14 cellular contexts compared by ENCODE assay signal in genomic region chr22:37301144-37301820, GRCh38. TPM values are rescaled to one million over a fixed set of nuclear protein-coding genes. Genes with fewer than 3 reads are reported as not detected.
DNase-seq lines count a peak whose midpoint lies in the region; ATAC-seq and TF ChIP-seq lines count a peak whose summit lies in the region.
"Had no signal": no experiment of that assay in that cellular context is flagged by ENCODE, and none has a peak within 500 bp of the region (broad histone marks: within the 10 kb centered on the region; RNA-seq: fewer than 3 reads in every experiment).

No MANE protein-coding gene starts in this region.

- H3K9me3 ChIP-seq in left lung, result no peaks in the 10 kb centered on the region

- peak overlapping the region in 1 of 2 donors; percentile 86 for H3K27ac ChIP-seq in left lung

- H3K9me3 Mint-ChIP-seq in activated naive CD4-positive, alpha-beta T cell treated with anti-CD3 and anti-CD28 coated beads, Interleukin-2, amount 50 U/mL, for 24 hours, result no peaks in the 10 kb centered on the region
- H3K9me3 Mint-ChIP-seq in T-helper 2 cell treated with Interferon-gamma antibody and Interleukin-4, amounts not matched to agents 5 μg/mL and 100 μg/mL, for 36 hours, result no peaks in the 10 kb centered on the region
- H3K9me3 Mint-ChIP-seq in immature natural killer cell, result peaks cover 0 to 1% (median 0%) of the 10 kb centered on the region in 6 donors
- H3K9me3 Mint-ChIP-seq: HFFc6 had no signal

- H3K36me3 Mint-ChIP-seq in activated naive CD4-positive, alpha-beta T cell treated with anti-CD3 and anti-CD28 coated beads, Interleukin-2, amount 50 U/mL, for 24 hours, result peaks cover 11% of the 10 kb centered on the region
- H3K36me3 Mint-ChIP-seq in T-helper 2 cell treated with Interferon-gamma antibody and Interleukin-4, amounts not matched to agents 5 μg/mL and 100 μg/mL, for 36 hours (ENCODE audit: low read depth), result peaks cover 78% of the 10 kb centered on the region
- peaks cover 26 to 55% (median 41%) of the 10 kb centered on the region in 3 donors for H3K36me3 Mint-ChIP-seq in immature natural killer cell

- H3K4me3 ChIP-seq in left lung, result no peak overlapping the region

- peak overlapping the region; percentile 74 for H3K4me3 Mint-ChIP-seq in activated naive CD4-positive, alpha-beta T cell treated with anti-CD3 and anti-CD28 coated beads, Interleukin-2, amount 50 U/mL, for 24 hours
- H3K4me3 Mint-ChIP-seq in T-helper 2 cell treated with Interferon-gamma antibody and Interleukin-4, amounts not matched to agents 5 μg/mL and 100 μg/mL, for 36 hours, result peak overlapping the region; percentile 76
- peak overlapping the region in 4 of 5 donors; percentile 46 to 68 (median 56) for H3K4me3 Mint-ChIP-seq in immature natural killer cell
- H3K4me3 Mint-ChIP-seq: HFFc6 had no signal

- H3K4me1 Mint-ChIP-seq in activated naive CD4-positive, alpha-beta T cell treated with anti-CD3 and anti-CD28 coated beads, Interleukin-2, amount 50 U/mL, for 24 hours, result peaks cover 75% of the 10 kb centered on the region
- H3K4me1 Mint-ChIP-seq in T-helper 2 cell treated with Interferon-gamma antibody and Interleukin-4, amounts not matched to agents 5 μg/mL and 100 μg/mL, for 36 hours (ENCODE audit: low read depth), result peaks cover 65% of the 10 kb centered on the region
- peaks cover 80 to 85% of the 10 kb centered on the region in 2 donors for H3K4me1 Mint-ChIP-seq in immature natural killer cell

- no peaks in the 10 kb centered on the region for H3K27me3 Mint-ChIP-seq in activated naive CD4-positive, alpha-beta T cell treated with anti-CD3 and anti-CD28 coated beads, Interleukin-2, amount 50 U/mL, for 24 hours
- H3K27me3 Mint-ChIP-seq in T-helper 2 cell treated with Interferon-gamma antibody and Interleukin-4, amounts not matched to agents 5 μg/mL and 100 μg/mL, for 36 hours (ENCODE audit: low read depth), result no peaks in the 10 kb centered on the region
- peaks cover 1 to 2% (median 2%) of the 10 kb centered on the region in 3 donors for H3K27me3 Mint-ChIP-seq in immature natural killer cell (ENCODE audit: low read depth in 3 of 3)

- DNase-seq in activated naive CD4-positive, alpha-beta T cell treated with Interleukin-2 at 50 U/mL for 16 hours, result no peak
- DNase-seq in T-helper 2 cell treated with Interferon-gamma antibody and Interleukin-4, amounts not matched to agents 5 μg/mL and 100 μg/mL, for 36 hours (ENCODE audit: low spot score), result no peak
- DNase-seq in immature natural killer cell (no peak), HCEC 1CT (no peak), left lung (no peak)
- DNase-seq: dermis blood vessel endothelial cell; HFFc6; NCI-H1048; NK-92 treated with Interleukin-12 subunit alpha and Interleukin-12 subunit beta, amount 100 ng/mL, for 24 hours; posterior cingulate gyrus had no signal

- peaks cover 0 to 93% of the 10 kb centered on the region in 2 donors for H3K4me1 ChIP-seq in left lung

- ATAC-seq in esophagus mucosa, result no peak
- no peak for ATAC-seq in GM21723 (IDR thresholded peaks at IDR 0.05; ENCODE audit: unreplicated experiment)
- no peak for ATAC-seq in left lung

- peak overlapping the region; percentile 96 for H3K27ac Mint-ChIP-seq in activated naive CD4-positive, alpha-beta T cell treated with anti-CD3 and anti-CD28 coated beads, Interleukin-2, amount 50 U/mL, for 24 hours
- H3K27ac Mint-ChIP-seq in T-helper 2 cell treated with Interferon-gamma antibody and Interleukin-4, amounts not matched to agents 5 μg/mL and 100 μg/mL, for 36 hours, result peak overlapping the region; percentile 94
- H3K27ac Mint-ChIP-seq in immature natural killer cell, result peak overlapping the region; percentile 81 to 93 (median 91)
- H3K27ac Mint-ChIP-seq: HFFc6 had no signal

- intact Hi-C loops in left lung (cut with DNase I), result no loop called here

- no peak for TF ChIP-seq CTCF in left lung (IDR thresholded peaks at IDR 0.05)

- peaks cover 0 to 81% of the 10 kb centered on the region in 2 donors for H3K36me3 ChIP-seq in left lung

- H3K27me3 ChIP-seq in left lung, result no peaks in the 10 kb centered on the region

RNA-seq across cellular contexts. Expression of gene CYTH4, which starts 19.0 kb away (rescaled TPM):
- polyA plus RNA-seq in immature natural killer cell, result 10 to 100 TPM; 42.5 to 95.4 (median 54.1) TPM
- total RNA-seq in esophagus mucosa, result 1.6 TPM
- total RNA-seq in left lung, result 10 to 100 TPM; 16.2 to 63.4 TPM
- total RNA-seq: lung microvascular endothelial cell had no signal

RNA-seq across cellular contexts. Expression of gene RAC2, which starts 57.2 kb away (rescaled TPM):
- polyA plus RNA-seq in immature natural killer cell, result 1,000 to 10,000 TPM in 2 of 3 donors, 100 to 1,000 TPM in 1; 962 to 1,843 (median 1,262) TPM
- total RNA-seq in esophagus mucosa (19.0 TPM), left lung (10 to 100 TPM; 40.9 to 77.2 TPM)
